11 cellular contexts compared by ENCODE assay signal in the genomic region with DNA sequence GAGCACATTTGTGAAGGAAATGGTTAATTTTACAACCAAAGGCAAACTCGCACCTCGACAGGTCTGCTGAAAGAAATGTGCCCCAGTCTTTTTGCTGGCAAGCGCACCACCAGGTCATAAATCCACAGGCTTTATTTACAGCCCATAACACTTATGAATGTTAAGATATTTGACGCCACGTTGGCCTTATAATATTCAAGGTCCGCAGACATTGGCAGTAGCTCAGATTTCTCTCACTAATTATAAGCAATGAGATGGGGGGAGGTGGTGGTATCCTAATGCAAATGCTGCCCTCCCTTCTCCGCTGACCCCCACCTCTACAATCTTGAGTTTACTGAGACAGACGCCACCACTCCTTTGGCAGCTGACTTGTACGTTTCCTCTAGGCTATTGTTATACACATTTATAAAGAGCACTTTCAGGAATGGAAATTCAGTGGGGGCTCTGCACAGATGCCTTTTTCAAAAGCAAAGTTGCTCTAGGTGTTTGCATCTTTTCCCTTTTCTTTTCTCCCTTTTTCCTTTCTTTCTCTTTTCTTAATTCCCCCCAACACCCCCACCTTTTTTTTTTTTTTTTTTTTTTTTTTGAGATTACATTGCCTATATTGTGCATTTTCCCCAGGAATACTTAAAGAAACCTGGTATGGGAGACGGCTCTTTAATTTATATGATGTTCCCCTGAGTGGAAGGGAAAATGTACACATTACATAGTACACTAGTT. TPM values are rescaled to one million over a fixed set of nuclear protein-coding genes. Genes with fewer than 3 reads are reported as not detected.
DNase-seq lines count a peak whose midpoint lies in the region; ATAC-seq, FAIRE-seq and TF ChIP-seq lines count a peak whose summit lies in the region.
"Had no signal": no experiment of that assay in that cellular context is flagged by ENCODE, and none has a peak within 500 bp of the region (broad histone marks: within the 10 kb centered on the region; RNA-seq: fewer than 3 reads in every experiment).

No MANE protein-coding gene starts in this region.

- peak overlapping the region; percentile 36 to 93 (median 90) for H3K27ac ChIP-seq in esophagus muscularis mucosa (replicated peaks in 1 of 4)
- no peak overlapping the region for H3K27ac ChIP-seq in CD4-positive, alpha-beta T cell (ENCODE audit: low read depth, low read length)

- peaks cover 13% of the 10 kb centered on the region for H3K36me3 Mint-ChIP-seq in progenitor cell of endocrine pancreas (ENCODE audit: insufficient read depth)
- H3K36me3 Mint-ChIP-seq in CD4-positive, alpha-beta T cell (ENCODE audit: low read depth), result peaks cover 7% of the 10 kb centered on the region

- CTCF ChIA-PET in CD4-positive, alpha-beta T cell (lab: Charles Lee), result no interaction called here

- peaks cover 79% of the 10 kb centered on the region for H3K4me1 Mint-ChIP-seq in progenitor cell of endocrine pancreas (ENCODE audit: low read depth)
- peaks cover 18% of the 10 kb centered on the region for H3K4me1 Mint-ChIP-seq in CD4-positive, alpha-beta T cell (ENCODE audit: low read depth)

- TF ChIP-seq CTCF in esophagus muscularis mucosa (IDR thresholded peaks at IDR 0.05) (no peak), progenitor cell of endocrine pancreas (IDR thresholded peaks at IDR 0.05; ENCODE audit: unreplicated experiment) (no peak)
- TF ChIP-seq CTCF in CD4-positive, alpha-beta T cell (IDR thresholded peaks at IDR 0.05), result no peak

- no peaks in the 10 kb centered on the region for H3K9me3 Mint-ChIP-seq in progenitor cell of endocrine pancreas (ENCODE audit: low read depth)
- H3K9me3 Mint-ChIP-seq in CD4-positive, alpha-beta T cell, result no peaks in the 10 kb centered on the region

- POLR2A ChIA-PET in CD4-positive, alpha-beta T cell (lab: Charles Lee), result no interaction called here

- no peaks in the 10 kb centered on the region for H3K36me3 ChIP-seq in esophagus muscularis mucosa

- DNase-seq in EL, result peak; percentile 45
- peak; percentile 28 for DNase-seq in NCI-H1048 (lab: John Stamatoyannopoulos, UW)
- no peak for DNase-seq in esophagus muscularis mucosa (ENCODE audit: extremely low spot score)
- DNase-seq in progenitor cell of endocrine pancreas (ENCODE audit: low spot score, unreplicated experiment), result no peak
- no peak for DNase-seq in NCI-H1092 treated with DMSO at 0.1 percent for 48 hours (lab: John Stamatoyannopoulos, UW)
- no peak for DNase-seq in CD4-positive, alpha-beta T cell
- no peak for DNase-seq in NCI-H2081 treated with DMSO at 0.1 percent for 48 hours (lab: John Stamatoyannopoulos, UW)
- DNase-seq in GM12891 (ENCODE audit: insufficient read length, low spot score), result no peak
- DNase-seq: activated effector memory CD4-positive, alpha-beta T cell treated with Interleukin-2 at 50 U/mL for 16 hours; dorsolateral prefrontal cortex; immature natural killer cell had no signal

- intact Hi-C loops in esophagus muscularis mucosa (cut with DNase I), result loop anchor here (5.0 to 10.0 kb wide), 3 partner anchors 46 to 171 kb away; no protein-coding TSS in a partner anchor
- intact Hi-C loops in CD4-positive, alpha-beta T cell (cut with DNase I, micrococcal nuclease), result no loop called here

- no peaks in the 10 kb centered on the region for H3K27me3 Mint-ChIP-seq in progenitor cell of endocrine pancreas
- H3K27me3 Mint-ChIP-seq in CD4-positive, alpha-beta T cell, result peaks cover 60% of the 10 kb centered on the region

- no peak for FAIRE-seq in GM12891 (lab: Jason Lieb, UNC)

- 34% methylated on average over 10 of the region's 10 CpGs for WGBS in esophagus muscularis mucosa

- peak overlapping the region; percentile 94 for H3K27ac Mint-ChIP-seq in progenitor cell of endocrine pancreas
- H3K27ac Mint-ChIP-seq in CD4-positive, alpha-beta T cell, result no peak overlapping the region
- H3K27ac Mint-ChIP-seq: immature natural killer cell had no signal

- no peak for TF ChIP-seq POLR2A in esophagus muscularis mucosa (IDR thresholded peaks at IDR 0.05; ENCODE audit: low read depth)
- TF ChIP-seq POLR2A in GM12891 (IDR thresholded peaks at IDR 0.05; ENCODE audit: low read depth, low read length), result no peak

- no peaks in the 10 kb centered on the region for H3K27me3 ChIP-seq in esophagus muscularis mucosa
- H3K27me3 ChIP-seq in CD4-positive, alpha-beta T cell (ENCODE audit: control insufficient read depth, insufficient read depth, low read length), result peaks cover 44% of the 10 kb centered on the region
- H3K27me3 ChIP-seq: dorsolateral prefrontal cortex had no signal

- no peak for TF ChIP-seq EP300 in esophagus muscularis mucosa (IDR thresholded peaks at IDR 0.05)

- H3K4me3 Mint-ChIP-seq in progenitor cell of endocrine pancreas (ENCODE audit: low read depth), result peak overlapping the region; percentile 97
- H3K4me3 Mint-ChIP-seq in CD4-positive, alpha-beta T cell, result no peak overlapping the region

- no peak overlapping the region for H3K4me3 ChIP-seq in esophagus muscularis mucosa

- peaks cover 39 to 77% (median 68%) of the 10 kb centered on the region in 4 donors for H3K4me1 ChIP-seq in esophagus muscularis mucosa

- ATAC-seq in CD4-positive, alpha-beta T cell (ENCODE audit: poor library complexity), result no peak

- H3K9me3 ChIP-seq in esophagus muscularis mucosa, result no peaks in the 10 kb centered on the region
- no peaks in the 10 kb centered on the region for H3K9me3 ChIP-seq in CD4-positive, alpha-beta T cell (ENCODE audit: control insufficient read depth, low read length)

TF ChIP-seq in GM12891, 5 proteins besides CTCF, POLR2A, EP300 and RAD21:
- TF ChIP-seq POU2F2 (IDR thresholded peaks at IDR 0.05; ENCODE audit: low read depth, low read length), result no peak
- TF ChIP-seq PAX5 (IDR thresholded peaks at IDR 0.05; ENCODE audit: insufficient read depth, low read length, severe bottlenecking), result no peak
- TF ChIP-seq SPI1 (IDR thresholded peaks at IDR 0.05; ENCODE audit: low read depth, low read length), result no peak
- no peak for TF ChIP-seq POLR2AphosphoS5 (IDR thresholded peaks at IDR 0.05; ENCODE audit: low read depth, low read length)
- TF ChIP-seq TAF1 (IDR thresholded peaks at IDR 0.05; ENCODE audit: low read depth, low read length), result no peak

RNA-seq across cellular contexts. Expression of gene TCF7L2, which starts 6.7 kb away (rescaled TPM):
- total RNA-seq in esophagus muscularis mucosa (10 to 100 TPM in 3 of 4 donors, 1 to 10 TPM in 1; 7.8 to 24.1 (median 19.2) TPM), progenitor cell of endocrine pancreas (103 and 109 TPM in 2 replicates)
- total RNA-seq in CD4-positive, alpha-beta T cell, result 1 to 10 TPM; 4.2 to 4.4 TPM
- polyA plus RNA-seq in GM12891 (2012; ENCODE audit: low read depth, missing spikeins), result 0.53 TPM

Comparison
In these comparisons a context has a peak if more than half of its experiments do, and no peak if none do; other contexts are left out.
1. DNase-seq: peak in EL (single experiment) and NCI-H1048 (single experiment); none in esophagus muscularis mucosa (single experiment), progenitor cell of endocrine pancreas (single experiment), NCI-H1092 treated with DMSO at 0.1 percent for 48 hours (single experiment), CD4-positive, alpha-beta T cell (0 of 10), NCI-H2081 treated with DMSO at 0.1 percent for 48 hours (single experiment) and GM12891 (single experiment).